Comparison of ENCODE assay signal across 1 cellular context in genomic region chr18:54423831-54424230, GRCh38.
TF ChIP-seq lines count a peak whose summit lies in the region.

No MANE protein-coding gene starts in this region.

TF ChIP-seq in GM23338, 12 proteins besides CTCF, POLR2A, EP300 and RAD21:
- TF ChIP-seq ZNF462 (CRISPR knock-in tag; IDR thresholded peaks at IDR 0.05), result no peak
- no peak for TF ChIP-seq ZNF331 (CRISPR knock-in tag; IDR thresholded peaks at IDR 0.05; ENCODE audit: low read depth)
- TF ChIP-seq EZH2phosphoT487 (IDR thresholded peaks at IDR 0.05; ENCODE audit: unreplicated experiment), result no peak
- no peak for TF ChIP-seq NANOG (IDR thresholded peaks at IDR 0.05; ENCODE audit: borderline replicate concordance)
- TF ChIP-seq EZH2 (IDR thresholded peaks at IDR 0.05; ENCODE audit: low read depth, unreplicated experiment), result no peak
- TF ChIP-seq POLR2AphosphoS5 (IDR thresholded peaks at IDR 0.05; ENCODE audit: low read depth), result no peak
- TF ChIP-seq, protein P1, sequence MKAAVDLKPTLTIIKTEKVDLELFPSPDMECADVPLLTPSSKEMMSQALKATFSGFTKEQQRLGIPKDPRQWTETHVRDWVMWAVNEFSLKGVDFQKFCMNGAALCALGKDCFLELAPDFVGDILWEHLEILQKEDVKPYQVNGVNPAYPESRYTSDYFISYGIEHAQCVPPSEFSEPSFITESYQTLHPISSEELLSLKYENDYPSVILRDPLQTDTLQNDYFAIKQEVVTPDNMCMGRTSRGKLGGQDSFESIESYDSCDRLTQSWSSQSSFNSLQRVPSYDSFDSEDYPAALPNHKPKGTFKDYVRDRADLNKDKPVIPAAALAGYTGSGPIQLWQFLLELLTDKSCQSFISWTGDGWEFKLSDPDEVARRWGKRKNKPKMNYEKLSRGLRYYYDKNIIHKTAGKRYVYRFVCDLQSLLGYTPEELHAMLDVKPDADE (IDR thresholded peaks at IDR 0.05), result no peak
- TF ChIP-seq STAT1 (IDR thresholded peaks at IDR 0.05; ENCODE audit: unreplicated experiment), result no peak
- TF ChIP-seq JUNB (IDR thresholded peaks at IDR 0.05; ENCODE audit: unreplicated experiment), result no peak
- no peak for TF ChIP-seq CREB1 (CRISPR knock-in tag; IDR thresholded peaks at IDR 0.05; ENCODE audit: low read depth)
- no peak for TF ChIP-seq ZNF114 (CRISPR knock-in tag; IDR thresholded peaks at IDR 0.05)
- TF ChIP-seq, protein P2, sequence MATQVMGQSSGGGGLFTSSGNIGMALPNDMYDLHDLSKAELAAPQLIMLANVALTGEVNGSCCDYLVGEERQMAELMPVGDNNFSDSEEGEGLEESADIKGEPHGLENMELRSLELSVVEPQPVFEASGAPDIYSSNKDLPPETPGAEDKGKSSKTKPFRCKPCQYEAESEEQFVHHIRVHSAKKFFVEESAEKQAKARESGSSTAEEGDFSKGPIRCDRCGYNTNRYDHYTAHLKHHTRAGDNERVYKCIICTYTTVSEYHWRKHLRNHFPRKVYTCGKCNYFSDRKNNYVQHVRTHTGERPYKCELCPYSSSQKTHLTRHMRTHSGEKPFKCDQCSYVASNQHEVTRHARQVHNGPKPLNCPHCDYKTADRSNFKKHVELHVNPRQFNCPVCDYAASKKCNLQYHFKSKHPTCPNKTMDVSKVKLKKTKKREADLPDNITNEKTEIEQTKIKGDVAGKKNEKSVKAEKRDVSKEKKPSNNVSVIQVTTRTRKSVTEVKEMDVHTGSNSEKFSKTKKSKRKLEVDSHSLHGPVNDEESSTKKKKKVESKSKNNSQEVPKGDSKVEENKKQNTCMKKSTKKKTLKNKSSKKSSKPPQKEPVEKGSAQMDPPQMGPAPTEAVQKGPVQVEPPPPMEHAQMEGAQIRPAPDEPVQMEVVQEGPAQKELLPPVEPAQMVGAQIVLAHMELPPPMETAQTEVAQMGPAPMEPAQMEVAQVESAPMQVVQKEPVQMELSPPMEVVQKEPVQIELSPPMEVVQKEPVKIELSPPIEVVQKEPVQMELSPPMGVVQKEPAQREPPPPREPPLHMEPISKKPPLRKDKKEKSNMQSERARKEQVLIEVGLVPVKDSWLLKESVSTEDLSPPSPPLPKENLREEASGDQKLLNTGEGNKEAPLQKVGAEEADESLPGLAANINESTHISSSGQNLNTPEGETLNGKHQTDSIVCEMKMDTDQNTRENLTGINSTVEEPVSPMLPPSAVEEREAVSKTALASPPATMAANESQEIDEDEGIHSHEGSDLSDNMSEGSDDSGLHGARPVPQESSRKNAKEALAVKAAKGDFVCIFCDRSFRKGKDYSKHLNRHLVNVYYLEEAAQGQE (IDR thresholded peaks at IDR 0.05; ENCODE audit: unreplicated experiment), result no peak
